Comparison of ENCODE assay signal across 9 cellular contexts in genomic region chr20:43749734-43750294, GRCh38. TPM values are rescaled to one million over a fixed set of nuclear protein-coding genes. Genes with fewer than 3 reads are reported as not detected.
DNase-seq lines count a peak whose midpoint lies in the region; ATAC-seq, FAIRE-seq and TF ChIP-seq lines count a peak whose summit lies in the region.
"Had no signal": no experiment of that assay in that cellular context is flagged by ENCODE, and none has a peak within 500 bp of the region (broad histone marks: within the 10 kb centered on the region; RNA-seq: fewer than 3 reads in every experiment).

No MANE protein-coding gene starts in this region.

- H3K4me3 ChIP-seq in effector memory CD4-positive, alpha-beta T cell (ENCODE audit: insufficient read depth, low read depth, low read length, poor library complexity, severe bottlenecking) = no peak overlapping the region
- H3K4me3 ChIP-seq in mesendoderm (ENCODE audit: low read length) = no peak overlapping the region

- no peak overlapping the region for H3K4me2 ChIP-seq in mesendoderm (ENCODE audit: low read length)

- H2BK120ac ChIP-seq in mesendoderm (ENCODE audit: low read depth, low read length) = no peak overlapping the region

- H3K79me2 ChIP-seq in mesendoderm (ENCODE audit: control insufficient read depth, insufficient read depth, low read length) = no peaks in the 10 kb centered on the region

- no peak overlapping the region for H2BK15ac ChIP-seq in mesendoderm (replicated peaks; ENCODE audit: low read depth)

- TF ChIP-seq POLR2A in GM12892 (IDR thresholded peaks at IDR 0.05; ENCODE audit: low read depth, low read length) = no peak

- H2BK5ac ChIP-seq in mesendoderm (ENCODE audit: low read length) = no peak overlapping the region

- ATAC-seq in HG03135 (IDR thresholded peaks at IDR 0.05; ENCODE audit: unreplicated experiment) = no peak

- H3K79me1 ChIP-seq in mesendoderm (ENCODE audit: low read length) = no peaks in the 10 kb centered on the region

- H3K4ac ChIP-seq in mesendoderm (ENCODE audit: low read depth, low read length) = no peak overlapping the region

- DNase-seq in ACHN (peak; percentile 49), GM12892 (ENCODE audit: insufficient read length) (peak; percentile 67), NCI-H526 treated with DMSO at 0.1 percent for 48 hours (lab: John Stamatoyannopoulos, UW) (peak; percentile 12), mesendoderm (peak; percentile 60)
- peak; percentile 97 for DNase-seq in activated CD8-positive, alpha-beta memory T cell treated with anti-CD3 and anti-CD28 coated beads for 24 hours
- DNase-seq in effector memory CD4-positive, alpha-beta T cell = peak; percentile 46 to 71 (median 62)
- DNase-seq in stimulated activated CD8-positive, alpha-beta memory T cell treated with anti-CD3 and anti-CD28 coated beads, Interleukin-4, amount 100 ng/mL, for 24 hours (ENCODE audit: low read depth) = peak; percentile 73

- H3K27me3 ChIP-seq in effector memory CD4-positive, alpha-beta T cell (replicated peaks; ENCODE audit: control insufficient read depth, insufficient read depth, low read length, poor library complexity, severe bottlenecking) = no peaks in the 10 kb centered on the region
- no peaks in the 10 kb centered on the region for H3K27me3 ChIP-seq in mesendoderm (ENCODE audit: insufficient read depth, low read length, poor library complexity)

- peak overlapping the region; percentile 36 for H3K9ac ChIP-seq in mesendoderm (ENCODE audit: low read length)

- no peaks in the 10 kb centered on the region for H3K9me3 ChIP-seq in effector memory CD4-positive, alpha-beta T cell (ENCODE audit: control insufficient read depth, low read length)

- in situ Hi-C loops in ACHN (cut with HindIII; ENCODE audit: low pct_ligation_motif_present, low pct_unique_long_range_greater_than_20kb, low sequenced_read_pairs) = no loop called here

- H4K5ac ChIP-seq in mesendoderm (ENCODE audit: low read length) = no peak overlapping the region

- H3K27ac ChIP-seq in effector memory CD4-positive, alpha-beta T cell (ENCODE audit: insufficient read depth, low read length, poor library complexity, severe bottlenecking) = no peak overlapping the region
- H3K27ac ChIP-seq in mesendoderm (ENCODE audit: low read depth, low read length) = no peak overlapping the region

- no peaks in the 10 kb centered on the region for H3K36me3 ChIP-seq in effector memory CD4-positive, alpha-beta T cell (ENCODE audit: control insufficient read depth, insufficient read depth, low read length)
- H3K36me3 ChIP-seq in mesendoderm (ENCODE audit: control insufficient read depth, insufficient read depth, low read length) = no peaks in the 10 kb centered on the region

- H3K4me1 ChIP-seq in effector memory CD4-positive, alpha-beta T cell (ENCODE audit: control insufficient read depth, insufficient read depth, low read length, poor library complexity, severe bottlenecking) = peaks cover 3% of the 10 kb centered on the region
- H3K4me1 ChIP-seq in mesendoderm (ENCODE audit: control insufficient read depth, low read depth, low read length) = peaks cover 14% of the 10 kb centered on the region

- H3K23ac ChIP-seq in mesendoderm (ENCODE audit: low read length) = no peak overlapping the region

- H4K8ac ChIP-seq in mesendoderm (ENCODE audit: low read depth, low read length) = no peak overlapping the region

- no peak overlapping the region for H2AK5ac ChIP-seq in mesendoderm (ENCODE audit: low read length)

- no peak overlapping the region for H3K18ac ChIP-seq in mesendoderm (ENCODE audit: low read length)

- FAIRE-seq in GM12892 (lab: Jason Lieb, UNC) = peak; percentile 57

- no CpG with 5 or more reads among the region's 23 CpGs for WGBS in mesendoderm (ENCODE audit: extremely low coverage, insufficient coverage, low lambda C conversion rate)

- H3K56ac ChIP-seq in mesendoderm (ENCODE audit: low read length) = peak overlapping the region; percentile 8

RNA-seq across cellular contexts. Expression of gene GTSF1L, which starts 23.0 kb away (rescaled TPM):
- not detected for polyA plus RNA-seq in GM12892 (2012; ENCODE audit: missing spikeins)
- polyA plus RNA-seq in mesendoderm (2013, experiment 1 of 2) = not detected
- polyA plus RNA-seq in mesendoderm (2013, experiment 2 of 2) = not detected
- polyA plus RNA-seq: urinary bladder had no signal

Comparison
In these comparisons a context has a peak if more than half of its experiments do, and no peak if none do; other contexts are left out.
1. DNase-seq: peak in every context shown above with its lines; median percentile 97 in activated CD8-positive, alpha-beta memory T cell treated with anti-CD3 and anti-CD28 coated beads for 24 hours; 73 in stimulated activated CD8-positive, alpha-beta memory T cell treated with anti-CD3 and anti-CD28 coated beads, Interleukin-4, amount 100 ng/mL, for 24 hours; 67 in GM12892; 62 in effector memory CD4-positive, alpha-beta T cell; 60 in mesendoderm; 49 in ACHN; 12 in NCI-H526 treated with DMSO at 0.1 percent for 48 hours.